1 cellular context compared by ENCODE assay signal in genomic region chr3:150238043-150238802, GRCh38.
TF ChIP-seq lines count a peak whose summit lies in the region.

No MANE protein-coding gene starts in this region.

TF ChIP-seq in K562, 482 proteins besides CTCF, POLR2A, EP300 and RAD21 (continued from another document):
- TF ChIP-seq, protein P1, sequence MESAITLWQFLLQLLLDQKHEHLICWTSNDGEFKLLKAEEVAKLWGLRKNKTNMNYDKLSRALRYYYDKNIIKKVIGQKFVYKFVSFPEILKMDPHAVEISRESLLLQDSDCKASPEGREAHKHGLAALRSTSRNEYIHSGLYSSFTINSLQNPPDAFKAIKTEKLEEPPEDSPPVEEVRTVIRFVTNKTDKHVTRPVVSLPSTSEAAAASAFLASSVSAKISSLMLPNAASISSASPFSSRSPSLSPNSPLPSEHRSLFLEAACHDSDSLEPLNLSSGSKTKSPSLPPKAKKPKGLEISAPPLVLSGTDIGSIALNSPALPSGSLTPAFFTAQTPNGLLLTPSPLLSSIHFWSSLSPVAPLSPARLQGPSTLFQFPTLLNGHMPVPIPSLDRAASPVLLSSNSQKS (CRISPR knock-in tag; IDR thresholded peaks at IDR 0.05), result no peak
- no peak for TF ChIP-seq MAX (CRISPR knock-in tag; IDR thresholded peaks at IDR 0.05)
- no peak for TF ChIP-seq KLF10 (CRISPR knock-in tag; IDR thresholded peaks at IDR 0.05)
- TF ChIP-seq ZFPM2 (CRISPR knock-in tag; IDR thresholded peaks at IDR 0.05), result no peak
- TF ChIP-seq, protein P2, sequence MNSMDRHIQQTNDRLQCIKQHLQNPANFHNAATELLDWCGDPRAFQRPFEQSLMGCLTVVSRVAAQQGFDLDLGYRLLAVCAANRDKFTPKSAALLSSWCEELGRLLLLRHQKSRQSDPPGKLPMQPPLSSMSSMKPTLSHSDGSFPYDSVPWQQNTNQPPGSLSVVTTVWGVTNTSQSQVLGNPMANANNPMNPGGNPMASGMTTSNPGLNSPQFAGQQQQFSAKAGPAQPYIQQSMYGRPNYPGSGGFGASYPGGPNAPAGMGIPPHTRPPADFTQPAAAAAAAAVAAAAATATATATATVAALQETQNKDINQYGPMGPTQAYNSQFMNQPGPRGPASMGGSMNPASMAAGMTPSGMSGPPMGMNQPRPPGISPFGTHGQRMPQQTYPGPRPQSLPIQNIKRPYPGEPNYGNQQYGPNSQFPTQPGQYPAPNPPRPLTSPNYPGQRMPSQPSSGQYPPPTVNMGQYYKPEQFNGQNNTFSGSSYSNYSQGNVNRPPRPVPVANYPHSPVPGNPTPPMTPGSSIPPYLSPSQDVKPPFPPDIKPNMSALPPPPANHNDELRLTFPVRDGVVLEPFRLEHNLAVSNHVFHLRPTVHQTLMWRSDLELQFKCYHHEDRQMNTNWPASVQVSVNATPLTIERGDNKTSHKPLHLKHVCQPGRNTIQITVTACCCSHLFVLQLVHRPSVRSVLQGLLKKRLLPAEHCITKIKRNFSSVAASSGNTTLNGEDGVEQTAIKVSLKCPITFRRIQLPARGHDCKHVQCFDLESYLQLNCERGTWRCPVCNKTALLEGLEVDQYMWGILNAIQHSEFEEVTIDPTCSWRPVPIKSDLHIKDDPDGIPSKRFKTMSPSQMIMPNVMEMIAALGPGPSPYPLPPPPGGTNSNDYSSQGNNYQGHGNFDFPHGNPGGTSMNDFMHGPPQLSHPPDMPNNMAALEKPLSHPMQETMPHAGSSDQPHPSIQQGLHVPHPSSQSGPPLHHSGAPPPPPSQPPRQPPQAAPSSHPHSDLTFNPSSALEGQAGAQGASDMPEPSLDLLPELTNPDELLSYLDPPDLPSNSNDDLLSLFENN (IDR thresholded peaks at IDR 0.05; ENCODE audit: low read depth in 2 of 2, low read length in 2 of 2), result no peak
- TF ChIP-seq MIER1 (IDR thresholded peaks at IDR 0.05; ENCODE audit: low read depth), result no peak
- TF ChIP-seq, protein P3, sequence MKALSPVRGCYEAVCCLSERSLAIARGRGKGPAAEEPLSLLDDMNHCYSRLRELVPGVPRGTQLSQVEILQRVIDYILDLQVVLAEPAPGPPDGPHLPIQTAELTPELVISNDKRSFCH (CRISPR knock-in tag; IDR thresholded peaks at IDR 0.05), result no peak
- TF ChIP-seq, protein P3 (tag; IDR thresholded peaks at IDR 0.05), result no peak
- peak; percentile 94 for TF ChIP-seq NFIC (IDR thresholded peaks at IDR 0.05)
